Comparison of ENCODE assay signal across 8 cellular contexts in the genomic region with DNA sequence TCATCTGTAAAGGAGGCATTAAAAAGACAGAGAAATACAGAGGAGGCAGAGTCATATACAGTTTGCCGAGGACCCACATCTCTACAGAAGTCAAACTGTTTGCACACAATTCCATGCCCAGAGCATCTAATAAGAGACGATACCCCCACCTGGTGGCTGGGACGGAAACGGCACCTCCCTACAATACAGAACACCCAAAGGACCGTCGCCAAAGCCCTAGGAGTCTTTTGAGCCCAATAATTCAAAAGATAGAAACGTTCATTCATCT. TPM values are rescaled to one million over a fixed set of nuclear protein-coding genes. Genes with fewer than 3 reads are reported as not detected.
DNase-seq lines count a peak whose midpoint lies in the region; ATAC-seq lines count a peak whose summit lies in the region.

No MANE protein-coding gene starts in this region.

- H3K9ac ChIP-seq in duodenal mucosa (ENCODE audit: low read depth in 1 of 2, low read length in 2 of 2) = peak overlapping the region; percentile 34 to 100

- H3K4me1 Mint-ChIP-seq in activated CD4-positive, alpha-beta memory T cell treated with anti-CD3 and anti-CD28 coated beads for 36 hours (ENCODE audit: low read depth) = peaks cover 34% of the 10 kb centered on the region

- peak overlapping the region; percentile 88 for H3K27ac Mint-ChIP-seq in activated CD4-positive, alpha-beta memory T cell treated with anti-CD3 and anti-CD28 coated beads for 36 hours

- peaks cover 3% of the 10 kb centered on the region for H3K27me3 Mint-ChIP-seq in activated CD4-positive, alpha-beta memory T cell treated with anti-CD3 and anti-CD28 coated beads for 36 hours

- no peaks in the 10 kb centered on the region for H3K9me3 Mint-ChIP-seq in activated CD4-positive, alpha-beta memory T cell treated with anti-CD3 and anti-CD28 coated beads for 36 hours

- POLR2A ChIA-PET in activated CD4-positive, alpha-beta memory T cell treated with anti-CD3 and anti-CD28 coated beads for 36 hours (lab: Charles Lee) = interaction anchor here (1.5 to 1.9 kb wide), 5 partner anchors 10 to 24 kb away, joined by 4 to 28 read pairs (median 10); partner anchors contain the start of genes MED29, PAF1 and RPS16

- H3K36me3 ChIP-seq in duodenal mucosa (ENCODE audit: control insufficient read depth in 1 of 2, insufficient read depth in 2 of 2, low read length in 2 of 2) = peaks cover 14 to 20% of the 10 kb centered on the region in 2 donors

- peaks cover 39% of the 10 kb centered on the region for H3K36me3 Mint-ChIP-seq in activated CD4-positive, alpha-beta memory T cell treated with anti-CD3 and anti-CD28 coated beads for 36 hours

- H3K4me3 ChIP-seq in duodenal mucosa (ENCODE audit: low read depth in 1 of 2, low read length in 2 of 2) = peak overlapping the region; percentile 45 to 60

- peaks cover 21 to 22% of the 10 kb centered on the region in 2 donors for H3K4me1 ChIP-seq in duodenal mucosa (ENCODE audit: control insufficient read depth in 1 of 2, insufficient read depth in 2 of 2, low read length in 2 of 2)

- H3K27me3 ChIP-seq in duodenal mucosa (ENCODE audit: control insufficient read depth in 1 of 2, insufficient read depth in 2 of 2, low read length in 2 of 2) = peaks cover 0 to 4% of the 10 kb centered on the region in 2 donors

- H3K4me3 Mint-ChIP-seq in activated CD4-positive, alpha-beta memory T cell treated with anti-CD3 and anti-CD28 coated beads for 36 hours = peak overlapping the region; percentile 84

- DNase-seq in C1 segment of cervical spinal cord (lab: John Stamatoyannopoulos, UW) (peak in 12 of 14 donors; percentile 67 to 92 (median 84)), NCI-H774 (lab: John Stamatoyannopoulos, UW) (peak; percentile 81), lung microvascular endothelial cell (ENCODE audit: low read depth in 2 of 2) (peak; percentile 92 to 94)
- peak; percentile 95 for DNase-seq in activated CD4-positive, alpha-beta memory T cell treated with anti-CD3 and anti-CD28 coated beads for 36 hours
- peak; percentile 80 to 87 (median 83) for DNase-seq in stimulated activated CD4-positive, alpha-beta T cell treated with anti-CD3 and anti-CD28 coated beads, TNF-alpha, amount 100 ng/mL, for 4 hours (ENCODE audit: low read depth in 3 of 3)

- CTCF ChIA-PET in activated CD4-positive, alpha-beta memory T cell treated with anti-CD3 and anti-CD28 coated beads for 36 hours (lab: Charles Lee) = interaction anchor here (0.6 to 2.5 kb wide), 19 partner anchors 8 to 793 kb away, joined by 3 to 219 read pairs (median 6); partner anchors contain the start of genes GMFG, MED29, PAF1 and RPS16

- no peaks in the 10 kb centered on the region for H3K9me3 ChIP-seq in duodenal mucosa (ENCODE audit: control insufficient read depth in 1 of 2, low read length in 2 of 2)

- ATAC-seq in GM19455 (IDR thresholded peaks at IDR 0.05; ENCODE audit: unreplicated experiment) = peak; percentile 26
- peak; percentile 19 for ATAC-seq in HG03571 (IDR thresholded peaks at IDR 0.05; ENCODE audit: unreplicated experiment)

- intact Hi-C loops in activated CD4-positive, alpha-beta memory T cell treated with anti-CD3 and anti-CD28 coated beads for 36 hours (cut with micrococcal nuclease) = loop anchor here (1.0 to 5.0 kb wide), 9 partner anchors 14 to 286 kb away; partner anchors contain the start of genes MED29, PAF1, PAK4 and SUPT5H

- peak overlapping the region; percentile 99 for H3K27ac ChIP-seq in duodenal mucosa (ENCODE audit: low read depth, low read length)

RNA-seq across cellular contexts. Expression of gene PLEKHG2, which starts 0.7 kb away (rescaled TPM):
- 10 to 100 TPM; 74.9 to 80.6 TPM for total RNA-seq in activated CD4-positive, alpha-beta memory T cell treated with anti-CD3 and anti-CD28 coated beads for 36 hours
- 10.1 and 10.5 TPM in 2 replicates for total RNA-seq in lung microvascular endothelial cell

RNA-seq across cellular contexts. Expression of gene ZFP36, which starts 5.1 kb away (rescaled TPM):
- total RNA-seq in activated CD4-positive, alpha-beta memory T cell treated with anti-CD3 and anti-CD28 coated beads for 36 hours = 100 to 1,000 TPM; 104 to 118 TPM
- 0.44 and 4.0 TPM in 2 replicates for total RNA-seq in lung microvascular endothelial cell

RNA-seq across cellular contexts. Expression of gene MED29, which starts 20.6 kb away (rescaled TPM):
- total RNA-seq in activated CD4-positive, alpha-beta memory T cell treated with anti-CD3 and anti-CD28 coated beads for 36 hours = 10 to 100 TPM; 22.2 to 26.9 TPM
- total RNA-seq in lung microvascular endothelial cell = 11.1 and 13.5 TPM in 2 replicates

RNA-seq across cellular contexts. Expression of gene PAF1, which starts 20.9 kb away (rescaled TPM):
- total RNA-seq in activated CD4-positive, alpha-beta memory T cell treated with anti-CD3 and anti-CD28 coated beads for 36 hours = 10 to 100 TPM; 41.6 to 43.8 TPM
- total RNA-seq in lung microvascular endothelial cell = 20.5 and 23.6 TPM in 2 replicates

RNA-seq across cellular contexts. Expression of gene RPS16, which starts 24.0 kb away (rescaled TPM):
- 1,000 to 10,000 TPM; 3,682 to 3,746 TPM for total RNA-seq in activated CD4-positive, alpha-beta memory T cell treated with anti-CD3 and anti-CD28 coated beads for 36 hours
- total RNA-seq in lung microvascular endothelial cell = 200 and 211 TPM in 2 replicates

Comparison
In these comparisons a context has a peak if more than half of its experiments do, and no peak if none do; other contexts are left out.
1. Peak in every context shown above with its lines: DNase-seq, ATAC-seq, H3K4me3 ChIP-seq and H3K27ac ChIP-seq.
2. RNA of gene ZFP36, which starts 5.1 kb away (total RNA-seq): 104 to 118 TPM in activated CD4-positive, alpha-beta memory T cell treated with anti-CD3 and anti-CD28 coated beads for 36 hours; 0.44 to 4.0 TPM in lung microvascular endothelial cell; every median in the first group is over 10 times any median in the second.